In genomic region chr22:23302171-23303002, GRCh38 we compare ENCODE assay signal across 25 cellular contexts.
DNase-seq lines count a peak whose midpoint lies in the region; ATAC-seq and TF ChIP-seq lines count a peak whose summit lies in the region.
"Had no signal": no experiment of that assay in that cellular context is flagged by ENCODE, and none has a peak within 500 bp of the region (broad histone marks: within the 10 kb centered on the region; RNA-seq: fewer than 3 reads in every experiment).

No MANE protein-coding gene starts in this region.

- H3K27ac ChIP-seq in left lung (no peak overlapping the region), tibial artery (peak overlapping the region; percentile 30 to 97)
- H3K27ac ChIP-seq: breast epithelium, gastrocnemius medialis, neural progenitor cell had no signal

- H3K27me3 ChIP-seq in left lung: no peaks in the 10 kb centered on the region
- no peaks in the 10 kb centered on the region for H3K27me3 ChIP-seq in tibial artery
- H3K27me3 ChIP-seq: breast epithelium, gastrocnemius medialis, neural progenitor cell had no signal

- peaks cover 0 to 70% of the 10 kb centered on the region in 2 donors for H3K36me3 ChIP-seq in left lung
- peaks cover 26 to 62% (median 49%) of the 10 kb centered on the region in 3 donors for H3K36me3 ChIP-seq in tibial artery
- H3K36me3 ChIP-seq: breast epithelium, gastrocnemius medialis, HAP-1, neural progenitor cell had no signal

- ATAC-seq in Right ventricle myocardium superior (ENCODE audit: poor library complexity) (no peak), left ventricle myocardium superior (no peak), left lung (no peak), GM18861 (IDR thresholded peaks at IDR 0.05; ENCODE audit: unreplicated experiment) (no peak)
- ATAC-seq: activated CD8-positive, alpha-beta memory T cell treated with anti-CD3 and anti-CD28 coated beads, Interleukin-2, amount 10 ng/mL, durations not matched to agents 7 days and 5 days; esophagus mucosa; gastrocnemius medialis; left colon; T-cell had no signal

- H3K4me3 ChIP-seq in left lung (no peak overlapping the region), tibial artery (no peak overlapping the region)
- H3K4me3 ChIP-seq: breast epithelium, gastrocnemius medialis, HAP-1, neural progenitor cell had no signal

- TF ChIP-seq CTCF in left lung (IDR thresholded peaks at IDR 0.05): no peak
- no peak for TF ChIP-seq CTCF in tibial artery (IDR thresholded peaks at IDR 0.05)

- H3K9me3 ChIP-seq in left lung (no peaks in the 10 kb centered on the region), tibial artery (no peaks in the 10 kb centered on the region)
- H3K9me3 ChIP-seq: breast epithelium, gastrocnemius medialis, HAP-1 had no signal

- peak; percentile 13 for DNase-seq in Right ventricle myocardium superior
- DNase-seq in left ventricle myocardium superior: no peak
- peak; percentile 1 for DNase-seq in cerebellum (ENCODE audit: low spot score)
- peak; percentile 29 to 47 for DNase-seq in left lung
- DNase-seq in tibial artery: peak in 1 of 2 donors; percentile 65
- DNase-seq in NCI-H1694 (lab: John Stamatoyannopoulos, UW): no peak
- no peak for DNase-seq in globus pallidus (ENCODE audit: low spot score)
- DNase-seq: 8988T; activated CD4-positive, alpha-beta T cell treated with anti-CD3 and anti-CD28 coated beads for 4 hours; activated CD8-positive, alpha-beta memory T cell treated with anti-CD3 and anti-CD28 coated beads, Interleukin-2, amount 10 ng/mL, durations not matched to agents 7 days and 5 days; COR-L47; DND-41; effector CD4-positive, alpha-beta T cell; gastrocnemius medialis; NCI-H1417; NCI-H2171 treated with DMSO at 0.1 percent for 48 hours; NCI-H748 treated with DMSO at 0.1 percent for 48 hours; SHP77 treated with DMSO at 0.1 percent for 48 hours; T-cell had no signal

- intact Hi-C loops in Right ventricle myocardium superior (cut with DNase I) (no loop called here), left ventricle myocardium superior (cut with micrococcal nuclease) (no loop called here), left lung (cut with DNase I) (no loop called here), tibial artery (cut with DNase I; ENCODE audit: low total_unique reads) (loop anchor here (10.0 kb wide), 1 partner anchor 222 kb away; no protein-coding TSS in a partner anchor)

- H3K4me1 ChIP-seq in left lung (peaks cover 5 to 36% of the 10 kb centered on the region in 2 donors), tibial artery (peaks cover 16 to 43% (median 21%) of the 10 kb centered on the region in 4 donors)
- H3K4me1 ChIP-seq: breast epithelium, HAP-1, neural progenitor cell had no signal

Comparison
In these comparisons a context has a peak if more than half of its experiments do, and no peak if none do; other contexts are left out.
1. DNase-seq: peak in Right ventricle myocardium superior (single experiment), cerebellum (single experiment) and left lung (2 of 2); none in left ventricle myocardium superior (single experiment), NCI-H1694 (single experiment) and globus pallidus (single experiment).
2. H3K27ac ChIP-seq: peak in tibial artery (2 of 2); none in left lung (0 of 2).